24 cellular contexts compared by ENCODE assay signal in genomic region chr3:33215739-33216138, GRCh38. TPM values are rescaled to one million over a fixed set of nuclear protein-coding genes. Genes with fewer than 3 reads are reported as not detected.
DNase-seq lines count a peak whose midpoint lies in the region; ATAC-seq and TF ChIP-seq lines count a peak whose summit lies in the region.
"Had no signal": no experiment of that assay in that cellular context is flagged by ENCODE, and none has a peak within 500 bp of the region (broad histone marks: within the 10 kb centered on the region; RNA-seq: fewer than 3 reads in every experiment).

No MANE protein-coding gene starts in this region.

- H3K36me3 ChIP-seq in ACC112 (ENCODE audit: insufficient read depth, low read length) (no peaks in the 10 kb centered on the region), ascending aorta (peaks cover 18 to 20% of the 10 kb centered on the region in 2 donors), tibial artery (peaks cover 10 to 30% (median 14%) of the 10 kb centered on the region in 3 donors), right lobe of liver (no peaks in the 10 kb centered on the region)
- H3K36me3 ChIP-seq: BE2C, BLaER1 had no signal

- no peaks in the 10 kb centered on the region for H3K9me3 ChIP-seq in ascending aorta
- H3K9me3 ChIP-seq in tibial artery: no peaks in the 10 kb centered on the region
- H3K9me3 ChIP-seq in right lobe of liver: no peaks in the 10 kb centered on the region
- H3K9me3 ChIP-seq: A549, BE2C had no signal

- no peak for TF ChIP-seq POLR2A in right lobe of liver (IDR thresholded peaks at IDR 0.05)

- TF ChIP-seq CTCF in ascending aorta (IDR thresholded peaks at IDR 0.05) (no peak), coronary artery (IDR thresholded peaks at IDR 0.05) (no peak), tibial artery (IDR thresholded peaks at IDR 0.05) (no peak), right lobe of liver (IDR thresholded peaks at IDR 0.05) (no peak)

- WGBS in right lobe of liver (ENCODE audit: insufficient coverage, low coverage, low lambda C conversion rate, missing lambda C conversion rate): 51% methylated on average over 3 of the region's 3 CpGs

- no peaks in the 10 kb centered on the region for H3K27me3 ChIP-seq in ACC112 (ENCODE audit: insufficient read depth, low read length)
- H3K27me3 ChIP-seq in ascending aorta: no peaks in the 10 kb centered on the region
- H3K27me3 ChIP-seq in tibial artery: no peaks in the 10 kb centered on the region
- H3K27me3 ChIP-seq in right lobe of liver: peaks cover 4 to 11% of the 10 kb centered on the region in 2 donors

- H3K4me3 ChIP-seq in ACC112 (ENCODE audit: low read depth, low read length): peak overlapping the region; percentile 92
- H3K4me3 ChIP-seq in ascending aorta: peak overlapping the region; percentile 49 to 79
- H3K4me3 ChIP-seq in coronary artery: peak overlapping the region; percentile 79
- peak overlapping the region; percentile 64 to 73 for H3K4me3 ChIP-seq in tibial artery
- no peak overlapping the region for H3K4me3 ChIP-seq in right lobe of liver
- H3K4me3 ChIP-seq: A549, BLaER1, GM12878 had no signal

- DNase-seq in ascending aorta (ENCODE audit: low spot score in 2 of 2): no peak
- no peak for DNase-seq in coronary artery (ENCODE audit: low spot score)
- DNase-seq in tibial artery: no peak
- no peak for DNase-seq in NCI-H748 treated with DMSO at 0.1 percent for 48 hours (lab: John Stamatoyannopoulos, UW)
- DNase-seq in right lobe of liver: no peak
- DNase-seq in COR-L47 (lab: John Stamatoyannopoulos, UW): no peak
- DNase-seq: ACHN; BE2C; C1 segment of cervical spinal cord; CD4-positive, alpha-beta memory T cell; CD4-positive, CD25-positive, alpha-beta regulatory T cell; CD8-positive, alpha-beta memory T cell; DMS 273 treated with DMSO at 0.1 percent for 48 hours; DMS153; DMS53; DMS79; DND-41; EL; GDM1 had no signal

- intact Hi-C loops in ascending aorta (cut with DNase I): loop anchor here (5.0 to 10.0 kb wide), 3 partner anchors 59 to 157 kb away; partner anchors contain the start of gene FBXL2
- intact Hi-C loops in tibial artery (cut with DNase I; ENCODE audit: low total_unique reads): loop anchor here (10.0 kb wide), 1 partner anchor 159 kb away; no protein-coding TSS in a partner anchor
- intact Hi-C loops in right lobe of liver (cut with DNase I): no loop called here

- H3K4me1 ChIP-seq in ACC112 (ENCODE audit: control insufficient read depth, insufficient read depth, low read length, unreplicated experiment) (peaks cover 15% of the 10 kb centered on the region), ascending aorta (peaks cover 0 to 19% of the 10 kb centered on the region in 2 donors), tibial artery (peaks cover 0 to 45% (median 8%) of the 10 kb centered on the region in 4 donors), right lobe of liver (peaks cover 0 to 12% (median 0%) of the 10 kb centered on the region in 4 donors)
- H3K4me1 ChIP-seq: BE2C had no signal

- H3K27ac ChIP-seq in ACC112 (ENCODE audit: low read depth, low read length) (no peak overlapping the region), ascending aorta (no peak overlapping the region), coronary artery (no peak overlapping the region), tibial artery (peak overlapping the region; percentile 90 to 94), right lobe of liver (no peak overlapping the region)
- H3K27ac ChIP-seq: 22Rv1, A549, BLaER1 had no signal

- peaks cover 22% of the 10 kb centered on the region for H3K79me2 ChIP-seq in ACC112 (ENCODE audit: control insufficient read depth, insufficient read depth, low read length, unreplicated experiment)

- H2AFZ ChIP-seq in ACC112 (ENCODE audit: low read length, unreplicated experiment): no peak overlapping the region

- ATAC-seq in right lobe of liver: no peak
- ATAC-seq: A549, GM12878 had no signal

RNA-seq across cellular contexts. Expression of gene SUSD5, which starts 2.9 kb away (rescaled TPM):
- 68.0 TPM for total RNA-seq in ascending aorta
- under 1 TPM in 4 of 6 experiments, not detected in 2; 0.05 to 0.20 (median 0.16) TPM for total RNA-seq in right lobe of liver
- total RNA-seq: CD4-positive, alpha-beta memory T cell; CD4-positive, CD25-positive, alpha-beta regulatory T cell; CD8-positive, alpha-beta memory T cell had no signal

Comparison
In these comparisons a context has a peak if more than half of its experiments do, and no peak if none do; other contexts are left out.
1. H3K27ac ChIP-seq: peak in tibial artery (2 of 2); none in ACC112 (single experiment), ascending aorta (0 of 2), coronary artery (0 of 2) and right lobe of liver (0 of 3).
2. H3K4me3 ChIP-seq: peak in ACC112 (single experiment), ascending aorta (2 of 2), coronary artery (single experiment) and tibial artery (2 of 2); none in right lobe of liver (0 of 3).
3. RNA of gene SUSD5, which starts 2.9 kb away (total RNA-seq): 68.0 TPM in ascending aorta (single experiment); 0.05 to 0.20 TPM in right lobe of liver; every median in the first group is over 10 times any median in the second.
4. intact Hi-C loops: an anchor here in ascending aorta (5.0 to 10.0 kb wide) and tibial artery (10.0 kb wide); none called in right lobe of liver.